19 cellular contexts compared by ENCODE assay signal in genomic region chr11:43930868-43931716, GRCh38. TPM values are rescaled to one million over a fixed set of nuclear protein-coding genes. Genes with fewer than 3 reads are reported as not detected.
DNase-seq lines count a peak whose midpoint lies in the region; ATAC-seq, FAIRE-seq and TF ChIP-seq lines count a peak whose summit lies in the region.
"Had no signal": no experiment of that assay in that cellular context is flagged by ENCODE, and none has a peak within 500 bp of the region (broad histone marks: within the 10 kb centered on the region; RNA-seq: fewer than 3 reads in every experiment).

No MANE protein-coding gene starts in this region.

- no peak overlapping the region for H2AFZ ChIP-seq in HepG2 (ENCODE audit: low read length)

- no peak for DNase-seq in activated naive CD8-positive, alpha-beta T cell treated with anti-CD3 and anti-CD28 coated beads, Interleukin-2, amount 10 ng/mL, durations not matched to agents 7 days and 5 days
- DNase-seq in activated naive CD8-positive, alpha-beta T cell treated with anti-CD3 and anti-CD28 coated beads, Interleukin-2, amount 50 U/mL, for 24 hours = no peak
- DNase-seq in cardiac fibroblast (ENCODE audit: low read depth in 2 of 2) (peak; percentile 45 to 57), HepG2 (ENCODE audit: low spot score) (no peak), mesenteric fat pad (ENCODE audit: low spot score) (no peak), H7 (no peak), T-helper 1 cell (no peak), progenitor cell of endocrine pancreas (ENCODE audit: low spot score, unreplicated experiment) (no peak)
- DNase-seq: activated naive CD8-positive, alpha-beta T cell treated with anti-CD3 and anti-CD28 coated beads for 36 hours; AML-193; COR-L47; left lung; NCI-H187; pancreas; stimulated activated CD4-positive, alpha-beta T cell treated with anti-CD3 and anti-CD28 coated beads, Interleukin-1b, Interleukin-23, amount 100 ng/mL, for 48 hours had no signal

- intact Hi-C loops in HepG2 (cut with micrococcal nuclease; ENCODE audit: unreplicated experiment) = no loop called here

- no peak for TF ChIP-seq RAD21 in HepG2 (CRISPR knock-in tag; IDR thresholded peaks at IDR 0.05)

- H3K79me2 ChIP-seq in HepG2 (ENCODE audit: insufficient read depth, low read length) = no peaks in the 10 kb centered on the region

- H4K20me1 ChIP-seq in HepG2 (ENCODE audit: insufficient read depth, low read length) = no peaks in the 10 kb centered on the region

- TF ChIP-seq EP300 in HepG2 (IDR thresholded peaks at IDR 0.05; ENCODE audit: low read depth in 2 of 2, low read length in 2 of 2) (no peak), HepG2 (CRISPR knock-in tag; IDR thresholded peaks at IDR 0.05; ENCODE audit: borderline replicate concordance) (no peak)

- TF ChIP-seq CTCF in cardiac fibroblast (IDR thresholded peaks at IDR 0.05; ENCODE audit: low read depth, low read length) = no peak
- no peak for TF ChIP-seq CTCF in HepG2 (CRISPR knock-in tag; IDR thresholded peaks at IDR 0.05)
- no peak for TF ChIP-seq CTCF in progenitor cell of endocrine pancreas (IDR thresholded peaks at IDR 0.05; ENCODE audit: unreplicated experiment)

- WGBS in HepG2 (ENCODE audit: low lambda C conversion rate) = 31% methylated on average over 10 of the region's 10 CpGs

- peaks cover 5% of the 10 kb centered on the region for H3K4me1 Mint-ChIP-seq in activated naive CD8-positive, alpha-beta T cell treated with anti-CD3 and anti-CD28 coated beads, Interleukin-2, amount 10 ng/mL, durations not matched to agents 7 days and 5 days
- H3K4me1 Mint-ChIP-seq in activated naive CD8-positive, alpha-beta T cell treated with anti-CD3 and anti-CD28 coated beads, Interleukin-2, amount 50 U/mL, for 24 hours = peaks cover 11% of the 10 kb centered on the region
- no peaks in the 10 kb centered on the region for H3K4me1 Mint-ChIP-seq in progenitor cell of endocrine pancreas (ENCODE audit: low read depth)

- peak; percentile 31 for ATAC-seq in activated naive CD8-positive, alpha-beta T cell treated with anti-CD3 and anti-CD28 coated beads, Interleukin-2, amount 10 ng/mL, durations not matched to agents 7 days and 5 days (ENCODE audit: low read depth)
- no peak for ATAC-seq in activated naive CD8-positive, alpha-beta T cell treated with anti-CD3 and anti-CD28 coated beads, Interleukin-2, amount 50 U/mL, for 24 hours
- no peak for ATAC-seq in HepG2
- ATAC-seq: left lung, pancreas had no signal

- no peak overlapping the region for H3K27ac Mint-ChIP-seq in activated naive CD8-positive, alpha-beta T cell treated with anti-CD3 and anti-CD28 coated beads, Interleukin-2, amount 10 ng/mL, durations not matched to agents 7 days and 5 days
- H3K27ac Mint-ChIP-seq in activated naive CD8-positive, alpha-beta T cell treated with anti-CD3 and anti-CD28 coated beads, Interleukin-2, amount 50 U/mL, for 24 hours = no peak overlapping the region
- H3K27ac Mint-ChIP-seq in progenitor cell of endocrine pancreas = no peak overlapping the region
- H3K27ac Mint-ChIP-seq: activated naive CD8-positive, alpha-beta T cell treated with anti-CD3 and anti-CD28 coated beads for 36 hours; stimulated activated naive CD8-positive, alpha-beta T cell treated with anti-CD3 and anti-CD28 coated beads, Interleukin-15, Interleukin-2, amounts not matched to agents 100 ng/mL and 50 ng/mL, for 24 hours; type B pancreatic cell had no signal

- no peaks in the 10 kb centered on the region for H3K9me3 Mint-ChIP-seq in activated naive CD8-positive, alpha-beta T cell treated with anti-CD3 and anti-CD28 coated beads, Interleukin-2, amount 10 ng/mL, durations not matched to agents 7 days and 5 days
- H3K9me3 Mint-ChIP-seq in activated naive CD8-positive, alpha-beta T cell treated with anti-CD3 and anti-CD28 coated beads, Interleukin-2, amount 50 U/mL, for 24 hours = no peaks in the 10 kb centered on the region
- H3K9me3 Mint-ChIP-seq in progenitor cell of endocrine pancreas (ENCODE audit: low read depth) = no peaks in the 10 kb centered on the region
- H3K9me3 Mint-ChIP-seq: activated naive CD8-positive, alpha-beta T cell treated with anti-CD3 and anti-CD28 coated beads for 36 hours; stimulated activated naive CD8-positive, alpha-beta T cell treated with anti-CD3 and anti-CD28 coated beads, Interleukin-15, Interleukin-2, amounts not matched to agents 100 ng/mL and 50 ng/mL, for 24 hours; type B pancreatic cell had no signal

- in situ Hi-C loops in HepG2 (cut with HindIII; ENCODE audit: extremely low pct_ligation_motif_present, low pct_unique_long_range_greater_than_20kb) = no loop called here

- H3K9me3 ChIP-seq in HepG2 (ENCODE audit: low read length) = no peaks in the 10 kb centered on the region
- H3K9me3 ChIP-seq: left lung, pancreas had no signal

- no peak overlapping the region for H3K4me3 Mint-ChIP-seq in activated naive CD8-positive, alpha-beta T cell treated with anti-CD3 and anti-CD28 coated beads, Interleukin-2, amount 10 ng/mL, durations not matched to agents 7 days and 5 days
- no peak overlapping the region for H3K4me3 Mint-ChIP-seq in activated naive CD8-positive, alpha-beta T cell treated with anti-CD3 and anti-CD28 coated beads, Interleukin-2, amount 50 U/mL, for 24 hours
- H3K4me3 Mint-ChIP-seq in progenitor cell of endocrine pancreas (ENCODE audit: low read depth) = no peak overlapping the region
- H3K4me3 Mint-ChIP-seq: activated naive CD8-positive, alpha-beta T cell treated with anti-CD3 and anti-CD28 coated beads for 36 hours; stimulated activated naive CD8-positive, alpha-beta T cell treated with anti-CD3 and anti-CD28 coated beads, Interleukin-15, Interleukin-2, amounts not matched to agents 100 ng/mL and 50 ng/mL, for 24 hours; type B pancreatic cell had no signal

- H3K27me3 ChIP-seq in HepG2 (ENCODE audit: control insufficient read depth in 1 of 2, insufficient read depth in 2 of 2, low read length in 2 of 2) (peaks cover 1 to 9% of the 10 kb centered on the region in 2 experiments; a peak in 4 of 5 replicates), H7 (ENCODE audit: control insufficient read depth, insufficient read depth, low read length) (no peaks in the 10 kb centered on the region)
- H3K27me3 ChIP-seq: cardiac muscle cell, pancreas had no signal

- no peaks in the 10 kb centered on the region for H3K36me3 Mint-ChIP-seq in activated naive CD8-positive, alpha-beta T cell treated with anti-CD3 and anti-CD28 coated beads, Interleukin-2, amount 10 ng/mL, durations not matched to agents 7 days and 5 days
- H3K36me3 Mint-ChIP-seq in activated naive CD8-positive, alpha-beta T cell treated with anti-CD3 and anti-CD28 coated beads, Interleukin-2, amount 50 U/mL, for 24 hours (ENCODE audit: low read depth) = no peaks in the 10 kb centered on the region
- H3K36me3 Mint-ChIP-seq in progenitor cell of endocrine pancreas (ENCODE audit: insufficient read depth) = no peaks in the 10 kb centered on the region
- H3K36me3 Mint-ChIP-seq: type B pancreatic cell had no signal

- no peak for FAIRE-seq in HepG2 (lab: Jason Lieb, UNC)
- FAIRE-seq: pancreas had no signal

- no peaks in the 10 kb centered on the region for H3K4me1 ChIP-seq in HepG2 (ENCODE audit: insufficient read depth, low read length)
- H3K4me1 ChIP-seq: pancreas had no signal

- H3K9ac ChIP-seq in HepG2 (ENCODE audit: insufficient read depth, low read depth, low read length) = no peak overlapping the region

- H3K27ac ChIP-seq in HepG2 (ENCODE audit: extremely low read length, insufficient read depth, low read length) = no peak overlapping the region
- H3K27ac ChIP-seq: 22Rv1, cardiac muscle cell, left lung, pancreas had no signal

- CTCF ChIA-PET in HepG2 (lab: Yijun Ruan, JAX; ENCODE audit: low intra/inter-chr PET ratio, low total read pairs) = no interaction called here

- H3K4me3 ChIP-seq in cardiac fibroblast (replicated peaks in 1 of 2; ENCODE audit: low read depth in 2 of 2, low read length in 2 of 2) = no peak overlapping the region
- H3K4me3 ChIP-seq in HepG2 (replicated peaks in 1 of 3; ENCODE audit: insufficient read depth in 1 of 3, low read depth in 2 of 3, low read length in 3 of 3) = no peak overlapping the region
- H3K4me3 ChIP-seq in H7 (ENCODE audit: insufficient read depth, low read depth, low read length) = no peak overlapping the region
- H3K4me3 ChIP-seq: cardiac muscle cell, left lung, pancreas had no signal

- BruUV-seq in HepG2 (replicated peaks; lab: Mats Ljungman, UMichigan) = no TSS peak

- POLR2A ChIA-PET in activated naive CD8-positive, alpha-beta T cell treated with anti-CD3 and anti-CD28 coated beads, Interleukin-2, amount 10 ng/mL, durations not matched to agents 7 days and 5 days (lab: Charles Lee) = no interaction called here
- POLR2A ChIA-PET in HepG2 (lab: Yijun Ruan, JAX) = no interaction called here

- TF ChIP-seq POLR2A in HepG2 (IDR thresholded peaks at IDR 0.05; ENCODE audit: insufficient read depth in 1 of 2, low read depth in 2 of 2, low read length in 2 of 2) = no peak

- no peaks in the 10 kb centered on the region for H3K27me3 Mint-ChIP-seq in activated naive CD8-positive, alpha-beta T cell treated with anti-CD3 and anti-CD28 coated beads, Interleukin-2, amount 10 ng/mL, durations not matched to agents 7 days and 5 days
- peaks cover 5% of the 10 kb centered on the region for H3K27me3 Mint-ChIP-seq in activated naive CD8-positive, alpha-beta T cell treated with anti-CD3 and anti-CD28 coated beads, Interleukin-2, amount 50 U/mL, for 24 hours
- peaks cover 12% of the 10 kb centered on the region for H3K27me3 Mint-ChIP-seq in progenitor cell of endocrine pancreas

- H3K4me2 ChIP-seq in HepG2 (ENCODE audit: low read depth, low read length) = no peak overlapping the region

- H3K36me3 ChIP-seq in HepG2 (replicated peaks in 1 of 2; ENCODE audit: control insufficient read depth in 1 of 2, insufficient read depth in 2 of 2, low read length in 2 of 2) (no peaks in the 10 kb centered on the region), H7 (replicated peaks; ENCODE audit: control insufficient read depth, insufficient read depth, low read length) (no peaks in the 10 kb centered on the region)
- H3K36me3 ChIP-seq: cardiac muscle cell, left lung, pancreas had no signal

RNA-seq across cellular contexts. Expression of gene C11orf96, which starts 11.3 kb away (rescaled TPM):
- under 1 TPM; 0.25 to 0.28 TPM for total RNA-seq in activated naive CD8-positive, alpha-beta T cell treated with anti-CD3 and anti-CD28 coated beads, Interleukin-2, amount 10 ng/mL, durations not matched to agents 7 days and 5 days
- total RNA-seq in HepG2 (2016; rRNA removed; fragmentation: Illumina TruSeq; extraction: Trizol) (not detected in 2 replicates), mesenteric fat pad (349 TPM), progenitor cell of endocrine pancreas (0.38 and 0.47 TPM in 2 replicates)
- not detected in 2 replicates for total RNA-seq in HepG2 (2016; cell fraction: cytosol; rRNA removed; fragmentation: Illumina TruSeq; extraction: Trizol; ENCODE audit: low read depth)
- total RNA-seq in HepG2 (2016; cell fraction: insoluble cytoplasmic fraction; rRNA removed; fragmentation: Illumina TruSeq; extraction: Trizol) = not detected in 2 replicates
- not detected in 2 replicates for total RNA-seq in HepG2 (2016; cell fraction: membrane; rRNA removed; fragmentation: Illumina TruSeq; extraction: Trizol)
- not detected in 2 replicates for total RNA-seq in HepG2 (2016; cell fraction: nucleus; rRNA removed; fragmentation: Illumina TruSeq; extraction: Trizol)
- 0.08 and 0.35 TPM in 2 replicates for polyA plus RNA-seq in HepG2 (2011; rRNA removed)
- 0.25 and 0.28 TPM in 2 replicates for polyA plus RNA-seq in HepG2 (2011; cell fraction: cytosol; rRNA removed)
- polyA plus RNA-seq in HepG2 (2011; cell fraction: nucleus; rRNA removed) = 0.13 and 0.62 TPM in 2 replicates
- 0.80 TPM in 1 of 2 replicates, not detected in the other for polyA plus RNA-seq in HepG2 (2012)
- not detected in 2 replicates for polyA plus RNA-seq in HepG2 (2016; cell fraction: cytosol; fragmentation: Illumina TruSeq; extraction: Trizol; ENCODE audit: low read depth)
- not detected in 2 replicates for polyA plus RNA-seq in HepG2 (2016; cell fraction: insoluble cytoplasmic fraction; fragmentation: Illumina TruSeq; extraction: Trizol; ENCODE audit: low read depth)
- not detected in 2 replicates for polyA plus RNA-seq in HepG2 (2016; cell fraction: membrane; fragmentation: Illumina TruSeq; extraction: Trizol; ENCODE audit: low read depth)
- not detected in 2 replicates for polyA plus RNA-seq in HepG2 (2016; cell fraction: nucleus; fragmentation: Illumina TruSeq; extraction: Trizol; ENCODE audit: insufficient read depth, low read depth)
- not detected in 2 replicates for polyA minus RNA-seq in HepG2 (2011; rRNA and poly(A)+ RNA removed; ENCODE audit: low replicate concordance)
- 0.49 TPM in 1 of 2 replicates, not detected in the other for polyA minus RNA-seq in HepG2 (2011; cell fraction: cytosol; rRNA and poly(A)+ RNA removed)
- not detected in 2 replicates for polyA minus RNA-seq in HepG2 (2011; cell fraction: nucleus; rRNA and poly(A)+ RNA removed)
- 2.9 and 4.1 TPM in 2 replicates for total RNA-seq in H7 (2014; rRNA removed; shearing (Covaris generic))

RNA-seq across cellular contexts. Expression of gene ALKBH3, which starts 50.5 kb away (rescaled TPM):
- 10 to 100 TPM; 37.8 to 43.6 TPM for total RNA-seq in activated naive CD8-positive, alpha-beta T cell treated with anti-CD3 and anti-CD28 coated beads, Interleukin-2, amount 10 ng/mL, durations not matched to agents 7 days and 5 days
- total RNA-seq in HepG2 (2016; rRNA removed; fragmentation: Illumina TruSeq; extraction: Trizol) (36.1 and 49.6 TPM in 2 replicates), mesenteric fat pad (31.0 TPM), progenitor cell of endocrine pancreas (19.8 and 22.0 TPM in 2 replicates)
- 15.2 and 24.7 TPM in 2 replicates for total RNA-seq in HepG2 (2016; cell fraction: cytosol; rRNA removed; fragmentation: Illumina TruSeq; extraction: Trizol; ENCODE audit: low read depth)
- 39.0 and 48.6 TPM in 2 replicates for total RNA-seq in HepG2 (2016; cell fraction: insoluble cytoplasmic fraction; rRNA removed; fragmentation: Illumina TruSeq; extraction: Trizol)
- 27.0 and 33.2 TPM in 2 replicates for total RNA-seq in HepG2 (2016; cell fraction: membrane; rRNA removed; fragmentation: Illumina TruSeq; extraction: Trizol)
- total RNA-seq in HepG2 (2016; cell fraction: nucleus; rRNA removed; fragmentation: Illumina TruSeq; extraction: Trizol) = 30.6 and 31.1 TPM in 2 replicates
- 16.5 and 17.8 TPM in 2 replicates for polyA plus RNA-seq in HepG2 (2011; rRNA removed)
- 11.7 and 19.8 TPM in 2 replicates for polyA plus RNA-seq in HepG2 (2011; cell fraction: cytosol; rRNA removed)
- 6.1 and 12.5 TPM in 2 replicates for polyA plus RNA-seq in HepG2 (2011; cell fraction: nucleus; rRNA removed)
- polyA plus RNA-seq in HepG2 (2012) = 14.3 and 14.6 TPM in 2 replicates
- polyA plus RNA-seq in HepG2 (2016; cell fraction: cytosol; fragmentation: Illumina TruSeq; extraction: Trizol; ENCODE audit: low read depth) = 10.4 and 19.4 TPM in 2 replicates
- 35.9 and 40.1 TPM in 2 replicates for polyA plus RNA-seq in HepG2 (2016; cell fraction: insoluble cytoplasmic fraction; fragmentation: Illumina TruSeq; extraction: Trizol; ENCODE audit: low read depth)
- polyA plus RNA-seq in HepG2 (2016; cell fraction: membrane; fragmentation: Illumina TruSeq; extraction: Trizol; ENCODE audit: low read depth) = 16.7 and 27.6 TPM in 2 replicates
- polyA plus RNA-seq in HepG2 (2016; cell fraction: nucleus; fragmentation: Illumina TruSeq; extraction: Trizol; ENCODE audit: insufficient read depth, low read depth) = 18.5 and 20.8 TPM in 2 replicates
- 4.2 and 6.8 TPM in 2 replicates for polyA minus RNA-seq in HepG2 (2011; rRNA and poly(A)+ RNA removed; ENCODE audit: low replicate concordance)
- 6.9 and 7.4 TPM in 2 replicates for polyA minus RNA-seq in HepG2 (2011; cell fraction: cytosol; rRNA and poly(A)+ RNA removed)
- polyA minus RNA-seq in HepG2 (2011; cell fraction: nucleus; rRNA and poly(A)+ RNA removed) = 22.1 and 29.3 TPM in 2 replicates
- total RNA-seq in H7 (2014; rRNA removed; shearing (Covaris generic)) = 15.7 and 16.3 TPM in 2 replicates

Comparison
In these comparisons a context has a peak if more than half of its experiments do, and no peak if none do; other contexts are left out.
1. DNase-seq: peak in cardiac fibroblast (2 of 2); none in activated naive CD8-positive, alpha-beta T cell treated with anti-CD3 and anti-CD28 coated beads, Interleukin-2, amount 10 ng/mL, durations not matched to agents 7 days and 5 days (single experiment), activated naive CD8-positive, alpha-beta T cell treated with anti-CD3 and anti-CD28 coated beads, Interleukin-2, amount 50 U/mL, for 24 hours (single experiment), HepG2 (single experiment), mesenteric fat pad (single experiment), H7 (single experiment), T-helper 1 cell (0 of 5) and progenitor cell of endocrine pancreas (single experiment).
2. RNA of gene C11orf96, which starts 11.3 kb away (total RNA-seq): 349 TPM in mesenteric fat pad (single experiment); 2.9 to 4.1 TPM in H7, 0.38 to 0.47 TPM in progenitor cell of endocrine pancreas, 0.25 to 0.28 TPM in activated naive CD8-positive, alpha-beta T cell treated with anti-CD3 and anti-CD28 coated beads, Interleukin-2, amount 10 ng/mL, durations not matched to agents 7 days and 5 days and not detected in HepG2; every median in the first group is over 10 times any median in the second.